9 cellular contexts compared by ENCODE assay signal in the genomic region with DNA sequence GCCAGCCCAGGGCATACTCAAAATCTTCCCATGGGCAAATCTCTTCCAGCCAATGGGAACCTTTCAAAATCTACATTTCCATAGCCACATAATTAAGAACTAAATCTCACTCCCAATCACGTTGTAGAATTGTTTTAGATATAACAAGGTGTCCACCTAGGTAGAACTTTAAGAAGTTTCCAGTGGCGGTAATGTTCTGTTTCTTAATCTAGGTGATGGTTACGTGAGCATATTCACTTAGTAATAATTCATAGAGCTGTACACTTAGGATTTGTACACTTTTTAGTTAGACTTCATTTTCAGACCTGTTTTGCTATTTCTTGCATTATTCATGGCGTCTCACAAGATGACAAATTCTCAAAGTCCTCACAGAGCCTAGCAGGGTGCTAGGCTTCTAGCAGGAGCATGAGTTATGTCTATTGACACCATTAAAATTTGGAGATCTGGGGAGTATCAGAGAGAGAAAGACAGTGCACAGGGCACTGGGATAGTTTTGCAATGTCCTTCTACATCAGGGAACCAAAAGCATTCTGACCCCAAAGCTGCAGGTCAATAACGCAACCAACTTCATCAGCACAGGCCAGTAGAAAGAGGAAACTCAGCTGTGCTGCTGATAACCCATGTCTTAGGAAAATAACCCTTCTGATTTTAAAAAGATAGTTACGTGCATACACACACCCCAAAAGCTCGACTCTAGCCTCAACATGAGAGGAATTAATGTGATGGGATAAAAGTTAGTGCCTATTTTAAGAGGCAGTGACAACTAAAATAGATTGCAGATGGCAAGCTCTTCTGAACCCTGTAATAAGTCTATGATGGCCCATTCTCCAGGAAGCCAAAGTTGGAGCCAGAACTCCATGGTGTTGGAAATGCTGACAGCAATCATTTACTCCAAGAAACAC.
DNase-seq lines count a peak whose midpoint lies in the region; ATAC-seq and TF ChIP-seq lines count a peak whose summit lies in the region.
"Had no signal": no experiment of that assay in that cellular context is flagged by ENCODE, and none has a peak within 500 bp of the region (broad histone marks: within the 10 kb centered on the region; RNA-seq: fewer than 3 reads in every experiment).

No MANE protein-coding gene starts in this region.

- H3K4me3 ChIP-seq in CD4-positive, alpha-beta memory T cell (ENCODE audit: low read length in 2 of 2): no peak overlapping the region

- H3K9me3 Mint-ChIP-seq in activated naive CD8-positive, alpha-beta T cell treated with anti-CD3 and anti-CD28 coated beads for 36 hours: peaks cover 8% of the 10 kb centered on the region
- H3K9me3 Mint-ChIP-seq in memory B cell (peaks cover 3% of the 10 kb centered on the region), nephron progenitor cell (peaks cover 4% of the 10 kb centered on the region)
- no peaks in the 10 kb centered on the region for H3K9me3 Mint-ChIP-seq in CD4-positive, alpha-beta memory T cell

- no peaks in the 10 kb centered on the region for H3K27me3 ChIP-seq in CD4-positive, alpha-beta memory T cell (ENCODE audit: insufficient read depth, low read length)

- peaks cover 73% of the 10 kb centered on the region for H3K4me1 ChIP-seq in CD4-positive, alpha-beta memory T cell (ENCODE audit: insufficient read depth, low read length)

- CTCF ChIA-PET in CD4-positive, alpha-beta memory T cell (lab: Charles Lee; ENCODE audit: partially characterized antibody): interaction anchor here (1.2 kb wide), 1 partner anchor 10 kb away, joined by 5 read pairs; no protein-coding TSS in a partner anchor

- H3K27ac Mint-ChIP-seq in activated naive CD8-positive, alpha-beta T cell treated with anti-CD3 and anti-CD28 coated beads for 36 hours: peak overlapping the region; percentile 89
- peak overlapping the region; percentile 96 for H3K27ac Mint-ChIP-seq in memory B cell
- H3K27ac Mint-ChIP-seq in CD4-positive, alpha-beta memory T cell: peak overlapping the region in 3 of 7 donors; percentile 0 to 32 (median 6)
- no peak overlapping the region for H3K27ac Mint-ChIP-seq in nephron progenitor cell

- H3K36me3 Mint-ChIP-seq in activated naive CD8-positive, alpha-beta T cell treated with anti-CD3 and anti-CD28 coated beads for 36 hours: peaks cover 20% of the 10 kb centered on the region
- H3K36me3 Mint-ChIP-seq in memory B cell: peaks cover 3% of the 10 kb centered on the region
- H3K36me3 Mint-ChIP-seq in CD4-positive, alpha-beta memory T cell: no peaks in the 10 kb centered on the region
- H3K36me3 Mint-ChIP-seq in nephron progenitor cell (ENCODE audit: low read depth): no peaks in the 10 kb centered on the region

- no peaks in the 10 kb centered on the region for H3K27me3 Mint-ChIP-seq in activated naive CD8-positive, alpha-beta T cell treated with anti-CD3 and anti-CD28 coated beads for 36 hours
- H3K27me3 Mint-ChIP-seq in memory B cell: no peaks in the 10 kb centered on the region
- H3K27me3 Mint-ChIP-seq in CD4-positive, alpha-beta memory T cell: no peaks in the 10 kb centered on the region
- peaks cover 10% of the 10 kb centered on the region for H3K27me3 Mint-ChIP-seq in nephron progenitor cell (ENCODE audit: low read depth, poor library complexity)

- intact Hi-C loops in Right ventricle myocardium inferior (cut with DNase I): no loop called here
- intact Hi-C loops in cardiac septum (cut with DNase I): no loop called here
- intact Hi-C loops in CD4-positive, alpha-beta memory T cell (cut with micrococcal nuclease): no loop called here

- POLR2A ChIA-PET in CD4-positive, alpha-beta memory T cell (lab: Charles Lee; ENCODE audit: partially characterized antibody): interaction anchor here (1.7 to 1.8 kb wide), 3 partner anchors 16 to 67 kb away, joined by 3 to 6 read pairs (median 4); no protein-coding TSS in a partner anchor

- ATAC-seq in Right ventricle myocardium inferior (peak; percentile 66), memory B cell (ENCODE audit: low read depth) (no peak), HG02884 (IDR thresholded peaks at IDR 0.05; ENCODE audit: unreplicated experiment) (no peak)

- DNase-seq in Right ventricle myocardium inferior (ENCODE audit: missing footprints) (no peak), cardiac septum (ENCODE audit: low spot score) (no peak), memory B cell (ENCODE audit: low spot score in 2 of 2) (no peak), nephron progenitor cell (no peak)
- DNase-seq in activated naive CD8-positive, alpha-beta T cell treated with anti-CD3 and anti-CD28 coated beads for 36 hours: no peak
- no peak for DNase-seq in stimulated activated CD4-positive, alpha-beta T cell treated with anti-CD3 and anti-CD28 coated beads, Interleukin-15, amount 100 ng/mL, for 24 hours
- no peak for DNase-seq in CD4-positive, alpha-beta memory T cell
- DNase-seq: central memory CD4-positive, alpha-beta T cell had no signal

- H3K9me3 ChIP-seq in CD4-positive, alpha-beta memory T cell (ENCODE audit: control insufficient read depth in 1 of 2, low read length in 2 of 2): no peaks in the 10 kb centered on the region

- no peak overlapping the region for H3K27ac ChIP-seq in CD4-positive, alpha-beta memory T cell (ENCODE audit: low read depth, low read length)

- no peak overlapping the region for H3K4me3 Mint-ChIP-seq in activated naive CD8-positive, alpha-beta T cell treated with anti-CD3 and anti-CD28 coated beads for 36 hours
- H3K4me3 Mint-ChIP-seq in memory B cell (no peak overlapping the region), nephron progenitor cell (no peak overlapping the region)
- peak overlapping the region in 2 of 8 donors; percentile 22 to 23 for H3K4me3 Mint-ChIP-seq in CD4-positive, alpha-beta memory T cell

- H3K36me3 ChIP-seq in CD4-positive, alpha-beta memory T cell (ENCODE audit: insufficient read depth, low read length): no peaks in the 10 kb centered on the region

- no peak for TF ChIP-seq CTCF in nephron progenitor cell (IDR thresholded peaks at IDR 0.05)

- peaks cover 57% of the 10 kb centered on the region for H3K4me1 Mint-ChIP-seq in activated naive CD8-positive, alpha-beta T cell treated with anti-CD3 and anti-CD28 coated beads for 36 hours
- H3K4me1 Mint-ChIP-seq in memory B cell (peaks cover 36% of the 10 kb centered on the region), nephron progenitor cell (peaks cover 52% of the 10 kb centered on the region)
- H3K4me1 Mint-ChIP-seq in CD4-positive, alpha-beta memory T cell: peaks cover 26 to 55% (median 36%) of the 10 kb centered on the region in 4 donors
